Comparison of ENCODE assay signal across 18 cellular contexts in genomic region chr1:212853658-212854057, GRCh38. TPM values are rescaled to one million over a fixed set of nuclear protein-coding genes. Genes with fewer than 3 reads are reported as not detected.
"Had no signal": no experiment of that assay in that cellular context is flagged by ENCODE, and none has a peak within 500 bp of the region (broad histone marks: within the 10 kb centered on the region; RNA-seq: fewer than 3 reads in every experiment).

No MANE protein-coding gene starts in this region.

- H3K4me1 ChIP-seq: foreskin keratinocyte had no signal

- H3K4me3 ChIP-seq: esophagus squamous epithelium, left lung, sigmoid colon had no signal

- H3K9me3 Mint-ChIP-seq: activated CD4-positive, alpha-beta memory T cell treated with anti-CD3 and anti-CD28 coated beads for 36 hours; activated T-cell treated with anti-CD3 and anti-CD28 coated beads, Interleukin-2, amount 50 U/mL, for 4 hours had no signal

- H3K36me3 ChIP-seq: esophagus squamous epithelium, left lung, sigmoid colon had no signal

- DNase-seq: activated CD4-positive, alpha-beta memory T cell treated with anti-CD3 and anti-CD28 coated beads for 36 hours; activated CD4-positive, alpha-beta T cell treated with anti-CD3 and anti-CD28 coated beads for 1 hour; activated gamma-delta T cell treated with Interleukin-2 at 50 U/mL for 16 hours; activated naive CD8-positive, alpha-beta T cell treated with anti-CD3 and anti-CD28 coated beads for 36 hours; activated T-cell treated with anti-CD3 and anti-CD28 coated beads, Interleukin-2, amount 50 U/mL, for 4 hours; anterior cingulate cortex; esophagus squamous epithelium; foreskin keratinocyte; left lung; nephron progenitor cell; sigmoid colon; stimulated activated CD4-positive, alpha-beta T cell treated with anti-CD3 and anti-CD28 coated beads, Interleukin-4, amount 100 ng/mL, for 1 hour; stimulated activated CD8-positive, alpha-beta memory T cell treated with anti-CD3 and anti-CD28 coated beads, Interleukin-4, amount 100 ng/mL, for 48 hours; stimulated activated naive CD8-positive, alpha-beta T cell treated with anti-CD3 and anti-CD28 coated beads, Interleukin-15, Interleukin-2, amounts not matched to agents 100 U/mL and 50 U/mL, for 24 hours had no signal

- H3K27me3 Mint-ChIP-seq: activated CD4-positive, alpha-beta memory T cell treated with anti-CD3 and anti-CD28 coated beads for 36 hours; activated naive CD8-positive, alpha-beta T cell treated with anti-CD3 and anti-CD28 coated beads for 36 hours; memory B cell had no signal

- ATAC-seq: activated T-cell treated with anti-CD3 and anti-CD28 coated beads, Interleukin-2, amount 50 U/mL, for 4 hours; foreskin keratinocyte; left lung; stimulated activated naive CD8-positive, alpha-beta T cell treated with anti-CD3 and anti-CD28 coated beads, Interleukin-15, Interleukin-2, amounts not matched to agents 100 U/mL and 50 U/mL, for 24 hours had no signal

- H3K4me3 Mint-ChIP-seq: activated CD4-positive, alpha-beta memory T cell treated with anti-CD3 and anti-CD28 coated beads for 36 hours; activated naive CD8-positive, alpha-beta T cell treated with anti-CD3 and anti-CD28 coated beads for 36 hours; activated T-cell treated with anti-CD3 and anti-CD28 coated beads, Interleukin-2, amount 50 U/mL, for 4 hours; memory B cell; nephron progenitor cell; T-helper 2 cell treated with Interferon-gamma antibody and Interleukin-4, amounts not matched to agents 5 μg/mL and 100 μg/mL, for 36 hours had no signal

- H3K27ac Mint-ChIP-seq: activated CD4-positive, alpha-beta memory T cell treated with anti-CD3 and anti-CD28 coated beads for 36 hours; activated naive CD8-positive, alpha-beta T cell treated with anti-CD3 and anti-CD28 coated beads for 36 hours; memory B cell; nephron progenitor cell; T-helper 2 cell treated with Interferon-gamma antibody and Interleukin-4, amounts not matched to agents 5 μg/mL and 100 μg/mL, for 36 hours had no signal

- H3K9me3 ChIP-seq: esophagus squamous epithelium, left lung, sigmoid colon had no signal

RNA-seq across cellular contexts. Expression of gene SPATA45, which starts 6.2 kb away (rescaled TPM):
- total RNA-seq: activated naive CD8-positive, alpha-beta T cell treated with anti-CD3 and anti-CD28 coated beads for 36 hours; activated T-cell treated with anti-CD3 and anti-CD28 coated beads, Interleukin-2, amount 50 U/mL, for 4 hours; esophagus squamous epithelium; foreskin keratinocyte; left lung; osteocyte; pulmonary artery endothelial cell; sigmoid colon had no signal
